Comparison of ENCODE assay signal across 9 cellular contexts in the genomic region with DNA sequence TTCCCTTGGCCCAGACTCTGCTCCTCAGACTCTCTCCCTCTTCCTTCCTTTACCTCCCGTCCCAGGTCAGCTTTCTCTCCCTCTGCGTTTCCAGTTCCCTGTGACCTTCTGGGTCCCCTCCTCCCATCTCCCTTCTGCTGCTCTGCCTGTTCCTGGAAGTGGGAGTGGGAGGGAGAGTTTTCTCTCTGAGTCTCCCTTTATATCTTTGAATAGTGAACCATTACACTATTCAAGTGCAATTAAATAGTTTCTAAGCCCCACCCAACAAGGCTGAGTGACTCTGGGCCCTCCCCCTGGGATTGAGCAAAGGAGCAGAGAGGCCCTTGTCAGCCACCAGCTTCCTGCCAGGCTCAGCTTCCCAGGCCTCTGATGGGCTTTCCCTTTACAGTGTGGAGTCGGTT. TPM values are rescaled to one million over a fixed set of nuclear protein-coding genes. Genes with fewer than 3 reads are reported as not detected.
DNase-seq lines count a peak whose midpoint lies in the region; ATAC-seq and TF ChIP-seq lines count a peak whose summit lies in the region.
"Had no signal": no experiment of that assay in that cellular context is flagged by ENCODE, and none has a peak within 500 bp of the region (broad histone marks: within the 10 kb centered on the region; RNA-seq: fewer than 3 reads in every experiment).

No MANE protein-coding gene starts in this region.

- ATAC-seq in WTC11 = peak; percentile 83
- ATAC-seq in esophagus mucosa = no peak

- H3K4me1 ChIP-seq in HAP-1 (peaks cover 13% of the 10 kb centered on the region), mesenchymal stem cell (ENCODE audit: control insufficient read depth, insufficient read depth, low read depth, low read length) (no peaks in the 10 kb centered on the region)

- no peaks in the 10 kb centered on the region for H3K9me3 Mint-ChIP-seq in WTC11

- H3K9ac ChIP-seq in mesenchymal stem cell (ENCODE audit: low read length) = peak overlapping the region; percentile 12

- CTCF ChIA-PET in WTC11 (lab: Charles Lee) = interaction anchor here (1.0 kb wide), 1 partner anchor 14 kb away, joined by 3 read pairs; no protein-coding TSS in a partner anchor

- H3K18ac ChIP-seq in mesenchymal stem cell (ENCODE audit: low read depth in 1 of 2, low read length in 2 of 2) = no peak overlapping the region

- H3K27ac Mint-ChIP-seq in WTC11 = no peak overlapping the region

- H3K36me3 ChIP-seq in HAP-1 (replicated peaks) (no peaks in the 10 kb centered on the region), mesenchymal stem cell (ENCODE audit: control insufficient read depth in 1 of 2, insufficient read depth in 2 of 2, low read depth in 1 of 2, low read length in 2 of 2) (no peaks in the 10 kb centered on the region)

- no peak overlapping the region for H2AK5ac ChIP-seq in mesenchymal stem cell (ENCODE audit: low read length, severe bottlenecking)

- no peak overlapping the region for H3K4me2 ChIP-seq in mesenchymal stem cell (ENCODE audit: low read length, poor library complexity, severe bottlenecking)
- H3K4me2 ChIP-seq: hepatocyte had no signal

- H4K91ac ChIP-seq in mesenchymal stem cell (ENCODE audit: low read length) = no peak overlapping the region

- no peak overlapping the region for H2BK12ac ChIP-seq in mesenchymal stem cell (ENCODE audit: low read length in 2 of 2)

- no peak overlapping the region for H3K27ac ChIP-seq in mesenchymal stem cell (ENCODE audit: low read length, poor library complexity, severe bottlenecking)
- H3K27ac ChIP-seq: hepatocyte had no signal

- H3K23ac ChIP-seq in mesenchymal stem cell (ENCODE audit: low read length in 2 of 2) = no peak overlapping the region

- WGBS in mesenchymal stem cell = 74% methylated on average over 1 of the region's 3 CpGs

- no peaks in the 10 kb centered on the region for H3K27me3 Mint-ChIP-seq in WTC11 (ENCODE audit: low read depth)

- no peak overlapping the region for H2BK15ac ChIP-seq in mesenchymal stem cell (ENCODE audit: low read depth, poor library complexity, severe bottlenecking)

- peak; percentile 58 to 61 for DNase-seq in AML-193 (lab: John Stamatoyannopoulos, UW)
- peak; percentile 84 to 85 for DNase-seq in HAP-1 (ENCODE audit: low spot score in 2 of 2)
- DNase-seq in WTC11 (ENCODE audit: low spot score) = no peak
- no peak for DNase-seq in mesenchymal stem cell
- DNase-seq in stimulated activated naive CD4-positive, alpha-beta T cell treated with Interleukin-2 at 50 U/mL for 16 hours (lab: John Stamatoyannopoulos, UW) = no peak
- no peak for DNase-seq in AG08396 (ENCODE audit: low spot score)
- DNase-seq in NK-92 treated with Interleukin-12 subunit alpha and Interleukin-12 subunit beta, amount 100 ng/mL, for 24 hours (lab: John Stamatoyannopoulos, UW) = no peak

- H3K36me3 Mint-ChIP-seq in WTC11 = no peaks in the 10 kb centered on the region

- peaks cover 11% of the 10 kb centered on the region for H3K4me1 Mint-ChIP-seq in WTC11

- POLR2A ChIA-PET in WTC11 (lab: Charles Lee) = no interaction called here

- H3K14ac ChIP-seq in mesenchymal stem cell (ENCODE audit: low read length in 2 of 2) = no peak overlapping the region

- no peak overlapping the region for H3K4me3 Mint-ChIP-seq in WTC11

- H2BK120ac ChIP-seq in mesenchymal stem cell (ENCODE audit: low read depth, low read length) = no peak overlapping the region

- H3K27me3 ChIP-seq in HAP-1 (ENCODE audit: low read depth) (no peaks in the 10 kb centered on the region), mesenchymal stem cell (ENCODE audit: control insufficient read depth in 1 of 2, insufficient read depth in 1 of 2, low read length in 2 of 2) (no peaks in the 10 kb centered on the region)
- H3K27me3 ChIP-seq: hepatocyte had no signal

- no peak overlapping the region for H2AFZ ChIP-seq in mesenchymal stem cell (ENCODE audit: low read depth, low read length)
- H2AFZ ChIP-seq: hepatocyte had no signal

- no peak for TF ChIP-seq CTCF in WTC11 (IDR thresholded peaks at IDR 0.05)

- H3K4me3 ChIP-seq in HAP-1 (no peak overlapping the region), mesenchymal stem cell (ENCODE audit: insufficient read depth in 1 of 2, low read depth in 1 of 2, low read length in 2 of 2) (no peak overlapping the region)
- H3K4me3 ChIP-seq: hepatocyte had no signal

- in situ Hi-C loops in HAP-1 (cut with MboI; ENCODE audit: low sequenced_read_pairs) = loop anchor here (5.0 to 10.0 kb wide), 2 partner anchors 33 to 185 kb away; a partner anchor contains a TSS

- H3K79me1 ChIP-seq in mesenchymal stem cell (replicated peaks; ENCODE audit: low read length, poor library complexity, severe bottlenecking) = no peaks in the 10 kb centered on the region

- no peak overlapping the region for H2BK5ac ChIP-seq in mesenchymal stem cell (ENCODE audit: low read depth, low read length, poor library complexity, severe bottlenecking)

- no peak overlapping the region for H4K8ac ChIP-seq in mesenchymal stem cell (ENCODE audit: low read length)

- no peak overlapping the region for H3K4ac ChIP-seq in mesenchymal stem cell (ENCODE audit: low read depth in 1 of 2, low read length in 2 of 2)

- H3K9me3 ChIP-seq in HAP-1 (no peaks in the 10 kb centered on the region), mesenchymal stem cell (ENCODE audit: control insufficient read depth, low read length) (no peaks in the 10 kb centered on the region)

TF ChIP-seq in WTC11, 78 proteins besides CTCF, POLR2A, EP300 and RAD21:
- TF ChIP-seq PRRX2 (CRISPR knock-in tag; IDR thresholded peaks at IDR 0.05) (no peak), TCF7 (CRISPR knock-in tag; IDR thresholded peaks at IDR 0.05; ENCODE audit: low read depth) (no peak), GRHL2 (CRISPR knock-in tag; IDR thresholded peaks at IDR 0.05; ENCODE audit: insufficient replicate concordance, severe bottlenecking) (no peak), OVOL2 (CRISPR knock-in tag; IDR thresholded peaks at IDR 0.05; ENCODE audit: borderline replicate concordance) (no peak), ESRRA (CRISPR knock-in tag; IDR thresholded peaks at IDR 0.05; ENCODE audit: borderline replicate concordance) (no peak), ZNF219 (CRISPR knock-in tag; IDR thresholded peaks at IDR 0.05; ENCODE audit: borderline replicate concordance) (no peak), ZBTB21 (CRISPR knock-in tag; IDR thresholded peaks at IDR 0.05; ENCODE audit: borderline replicate concordance) (no peak), RELA (CRISPR knock-in tag; IDR thresholded peaks at IDR 0.05; ENCODE audit: borderline replicate concordance) (no peak), ELF4 (CRISPR knock-in tag; IDR thresholded peaks at IDR 0.05; ENCODE audit: low read depth) (no peak), CREB1 (CRISPR knock-in tag; IDR thresholded peaks at IDR 0.05) (no peak), JUN (CRISPR knock-in tag; IDR thresholded peaks at IDR 0.05) (no peak), FOXJ3 (CRISPR knock-in tag; IDR thresholded peaks at IDR 0.05; ENCODE audit: borderline replicate concordance) (no peak), ZNF232 (CRISPR knock-in tag; IDR thresholded peaks at IDR 0.05) (no peak), ETV6 (CRISPR knock-in tag; IDR thresholded peaks at IDR 0.05) (no peak), IRF2 (CRISPR knock-in tag; IDR thresholded peaks at IDR 0.05; ENCODE audit: borderline replicate concordance, low read depth) (no peak), ZNF423 (CRISPR knock-in tag; IDR thresholded peaks at IDR 0.05) (no peak)
- TF ChIP-seq, protein P1, sequence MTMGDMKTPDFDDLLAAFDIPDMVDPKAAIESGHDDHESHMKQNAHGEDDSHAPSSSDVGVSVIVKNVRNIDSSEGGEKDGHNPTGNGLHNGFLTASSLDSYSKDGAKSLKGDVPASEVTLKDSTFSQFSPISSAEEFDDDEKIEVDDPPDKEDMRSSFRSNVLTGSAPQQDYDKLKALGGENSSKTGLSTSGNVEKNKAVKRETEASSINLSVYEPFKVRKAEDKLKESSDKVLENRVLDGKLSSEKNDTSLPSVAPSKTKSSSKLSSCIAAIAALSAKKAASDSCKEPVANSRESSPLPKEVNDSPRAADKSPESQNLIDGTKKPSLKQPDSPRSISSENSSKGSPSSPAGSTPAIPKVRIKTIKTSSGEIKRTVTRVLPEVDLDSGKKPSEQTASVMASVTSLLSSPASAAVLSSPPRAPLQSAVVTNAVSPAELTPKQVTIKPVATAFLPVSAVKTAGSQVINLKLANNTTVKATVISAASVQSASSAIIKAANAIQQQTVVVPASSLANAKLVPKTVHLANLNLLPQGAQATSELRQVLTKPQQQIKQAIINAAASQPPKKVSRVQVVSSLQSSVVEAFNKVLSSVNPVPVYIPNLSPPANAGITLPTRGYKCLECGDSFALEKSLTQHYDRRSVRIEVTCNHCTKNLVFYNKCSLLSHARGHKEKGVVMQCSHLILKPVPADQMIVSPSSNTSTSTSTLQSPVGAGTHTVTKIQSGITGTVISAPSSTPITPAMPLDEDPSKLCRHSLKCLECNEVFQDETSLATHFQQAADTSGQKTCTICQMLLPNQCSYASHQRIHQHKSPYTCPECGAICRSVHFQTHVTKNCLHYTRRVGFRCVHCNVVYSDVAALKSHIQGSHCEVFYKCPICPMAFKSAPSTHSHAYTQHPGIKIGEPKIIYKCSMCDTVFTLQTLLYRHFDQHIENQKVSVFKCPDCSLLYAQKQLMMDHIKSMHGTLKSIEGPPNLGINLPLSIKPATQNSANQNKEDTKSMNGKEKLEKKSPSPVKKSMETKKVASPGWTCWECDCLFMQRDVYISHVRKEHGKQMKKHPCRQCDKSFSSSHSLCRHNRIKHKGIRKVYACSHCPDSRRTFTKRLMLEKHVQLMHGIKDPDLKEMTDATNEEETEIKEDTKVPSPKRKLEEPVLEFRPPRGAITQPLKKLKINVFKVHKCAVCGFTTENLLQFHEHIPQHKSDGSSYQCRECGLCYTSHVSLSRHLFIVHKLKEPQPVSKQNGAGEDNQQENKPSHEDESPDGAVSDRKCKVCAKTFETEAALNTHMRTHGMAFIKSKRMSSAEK (CRISPR knock-in tag; IDR thresholded peaks at IDR 0.05; ENCODE audit: borderline replicate concordance) = no peak
- TF ChIP-seq, protein P2, sequence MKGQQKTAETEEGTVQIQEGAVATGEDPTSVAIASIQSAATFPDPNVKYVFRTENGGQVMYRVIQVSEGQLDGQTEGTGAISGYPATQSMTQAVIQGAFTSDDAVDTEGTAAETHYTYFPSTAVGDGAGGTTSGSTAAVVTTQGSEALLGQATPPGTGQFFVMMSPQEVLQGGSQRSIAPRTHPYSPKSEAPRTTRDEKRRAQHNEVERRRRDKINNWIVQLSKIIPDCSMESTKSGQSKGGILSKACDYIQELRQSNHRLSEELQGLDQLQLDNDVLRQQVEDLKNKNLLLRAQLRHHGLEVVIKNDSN (CRISPR knock-in tag; IDR thresholded peaks at IDR 0.05) = no peak

RNA-seq across cellular contexts. Expression of a gene that starts 34.8 kb away (rescaled TPM):
- 11.8 to 21.2 TPM (median 18.4 TPM) in 3 replicates for total RNA-seq in WTC11 (2021)
- 0.26 TPM for polyA plus RNA-seq in mesenchymal stem cell (2013, experiment 1 of 2)
- polyA plus RNA-seq in mesenchymal stem cell (2013, experiment 2 of 2) = 0.12 TPM
- total RNA-seq in esophagus mucosa = 0.16 TPM
- polyA plus RNA-seq: hepatocyte had no signal

Comparison
In these comparisons a context has a peak if more than half of its experiments do, and no peak if none do; other contexts are left out.
1. DNase-seq: peak in AML-193 (2 of 2) and HAP-1 (2 of 2); none in WTC11 (single experiment), mesenchymal stem cell (single experiment), stimulated activated naive CD4-positive, alpha-beta T cell treated with Interleukin-2 at 50 U/mL for 16 hours (single experiment), AG08396 (single experiment) and NK-92 treated with Interleukin-12 subunit alpha and Interleukin-12 subunit beta, amount 100 ng/mL, for 24 hours (single experiment).
2. RNA of a gene that starts 34.8 kb away (total RNA-seq): 11.8 to 21.2 TPM in WTC11; 0.16 TPM in esophagus mucosa (single experiment); every median in the first group is over 10 times any median in the second.